Comparison of ENCODE assay signal across 31 cellular contexts in the genomic region with DNA sequence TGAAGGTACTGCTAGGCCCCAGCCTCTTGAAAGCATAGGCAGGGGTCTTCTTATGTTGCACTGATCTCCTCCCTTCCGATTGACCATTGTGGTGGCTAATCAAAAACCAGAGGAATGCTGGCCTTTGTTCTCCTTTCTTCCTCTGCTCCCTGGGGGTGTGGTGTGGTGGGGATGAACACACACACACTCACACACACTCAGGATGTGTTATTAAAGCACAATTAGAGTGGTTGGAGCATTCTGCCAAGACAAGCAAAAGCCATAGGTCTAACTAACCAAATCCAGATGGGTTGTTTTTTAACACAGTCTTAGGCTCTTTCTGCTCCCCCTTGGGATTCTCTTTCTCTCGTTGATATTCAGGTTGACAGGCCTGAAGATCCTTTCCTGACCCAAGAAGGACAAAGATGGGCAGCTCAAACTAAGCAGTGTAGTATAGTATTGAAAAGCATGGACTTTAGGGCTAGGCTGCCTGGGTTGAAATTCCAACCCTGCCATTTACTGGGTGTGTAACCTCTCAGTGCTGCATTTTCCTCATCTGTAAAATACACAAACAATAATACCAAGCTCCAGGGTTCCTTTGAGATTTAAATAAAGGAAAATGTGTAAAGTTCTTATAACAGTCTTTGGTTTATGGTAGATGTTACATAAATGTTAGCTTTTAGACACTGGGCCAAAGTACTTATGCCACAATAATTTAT.
"Had no signal": no experiment of that assay in that cellular context is flagged by ENCODE, and none has a peak within 500 bp of the region (broad histone marks: within the 10 kb centered on the region; RNA-seq: fewer than 3 reads in every experiment).

No MANE protein-coding gene starts in this region.

- H3K36me3 Mint-ChIP-seq: activated CD4-positive, alpha-beta memory T cell treated with anti-CD3 and anti-CD28 coated beads for 36 hours; activated naive CD4-positive, alpha-beta T cell treated with anti-CD3 and anti-CD28 coated beads, Interleukin-2, amount 10 ng/mL, durations not matched to agents 7 days and 5 days; stimulated activated effector memory CD8-positive, alpha-beta T cell treated with anti-CD3 and anti-CD28 coated beads, Interleukin-12 subunit alpha, Interleukin-12 subunit beta, amount 100 ng/mL, for 72 hours; type B pancreatic cell had no signal

- H3K36me3 ChIP-seq: gastrocnemius medialis, pancreas, prostate gland, sigmoid colon, thoracic aorta, uterus had no signal

- H3K4me3 ChIP-seq: body of pancreas, coronary artery, dorsolateral prefrontal cortex, gastrocnemius medialis, pancreas, prostate gland, sigmoid colon, thoracic aorta, uterus had no signal

- FAIRE-seq: pancreas, small intestine, TTC549 had no signal

- H3K4me1 Mint-ChIP-seq: activated naive CD4-positive, alpha-beta T cell treated with anti-CD3 and anti-CD28 coated beads, Interleukin-2, amount 10 ng/mL, durations not matched to agents 7 days and 5 days; nephron; stimulated activated effector memory CD8-positive, alpha-beta T cell treated with anti-CD3 and anti-CD28 coated beads, Interleukin-12 subunit alpha, Interleukin-12 subunit beta, amount 100 ng/mL, for 72 hours had no signal

- H3K9me3 Mint-ChIP-seq: activated CD4-positive, alpha-beta memory T cell treated with anti-CD3 and anti-CD28 coated beads for 36 hours; activated naive CD4-positive, alpha-beta T cell treated with anti-CD3 and anti-CD28 coated beads, Interleukin-2, amount 10 ng/mL, durations not matched to agents 7 days and 5 days; activated T-helper 1 cell treated with anti-CD3 and anti-CD28 coated beads, Interleukin-12 subunit alpha, Interleukin-12 subunit beta, Interleukin-2, Interleukin-4 antibody, amounts not matched to agents 30 ng/mL and 10 ng/mL and 1 ng/mL, durations not matched to agents 14 hours and 24 hours and 36 hours; nephron; stimulated activated effector memory CD8-positive, alpha-beta T cell treated with anti-CD3 and anti-CD28 coated beads, Interleukin-12 subunit alpha, Interleukin-12 subunit beta, amount 100 ng/mL, for 72 hours; stimulated activated naive CD8-positive, alpha-beta T cell treated with anti-CD3 and anti-CD28 coated beads, Interleukin-15, Interleukin-2, amounts not matched to agents 100 ng/mL and 50 ng/mL, for 24 hours; T-helper 1 cell treated with Interleukin-12 subunit alpha and Interleukin-12 subunit beta and Interleukin-4 antibody, amounts not matched to agents 30 μg/mL and 1 μg/mL, for 36 hours had no signal

- H3K27me3 Mint-ChIP-seq: activated CD4-positive, alpha-beta memory T cell treated with anti-CD3 and anti-CD28 coated beads for 36 hours had no signal

- H3K4me1 ChIP-seq: body of pancreas, gastrocnemius medialis, pancreas, prostate gland, sigmoid colon, uterus had no signal

- H3K27ac Mint-ChIP-seq: activated CD4-positive, alpha-beta memory T cell treated with anti-CD3 and anti-CD28 coated beads for 36 hours; activated naive CD4-positive, alpha-beta T cell treated with anti-CD3 and anti-CD28 coated beads, Interleukin-2, amount 10 ng/mL, durations not matched to agents 7 days and 5 days; activated T-helper 1 cell treated with anti-CD3 and anti-CD28 coated beads, Interleukin-12 subunit alpha, Interleukin-12 subunit beta, Interleukin-2, Interleukin-4 antibody, amounts not matched to agents 30 ng/mL and 10 ng/mL and 1 ng/mL, durations not matched to agents 14 hours and 24 hours and 36 hours; nephron; stimulated activated effector memory CD8-positive, alpha-beta T cell treated with anti-CD3 and anti-CD28 coated beads, Interleukin-12 subunit alpha, Interleukin-12 subunit beta, amount 100 ng/mL, for 72 hours; stimulated activated naive CD8-positive, alpha-beta T cell treated with anti-CD3 and anti-CD28 coated beads, Interleukin-15, Interleukin-2, amounts not matched to agents 100 ng/mL and 50 ng/mL, for 24 hours; T-helper 1 cell treated with Interleukin-12 subunit alpha and Interleukin-12 subunit beta and Interleukin-4 antibody, amounts not matched to agents 30 μg/mL and 1 μg/mL, for 36 hours; type B pancreatic cell had no signal

- H3K27ac ChIP-seq: body of pancreas, coronary artery, dorsolateral prefrontal cortex, gastrocnemius medialis, pancreas, prostate gland, sigmoid colon, thoracic aorta, uterus, VCaP had no signal

- H3K4me3 Mint-ChIP-seq: activated CD4-positive, alpha-beta memory T cell treated with anti-CD3 and anti-CD28 coated beads for 36 hours; activated naive CD4-positive, alpha-beta T cell treated with anti-CD3 and anti-CD28 coated beads, Interleukin-2, amount 10 ng/mL, durations not matched to agents 7 days and 5 days; activated T-helper 1 cell treated with anti-CD3 and anti-CD28 coated beads, Interleukin-12 subunit alpha, Interleukin-12 subunit beta, Interleukin-2, Interleukin-4 antibody, amounts not matched to agents 30 ng/mL and 10 ng/mL and 1 ng/mL, durations not matched to agents 14 hours and 24 hours and 36 hours; nephron; stimulated activated effector memory CD8-positive, alpha-beta T cell treated with anti-CD3 and anti-CD28 coated beads, Interleukin-12 subunit alpha, Interleukin-12 subunit beta, amount 100 ng/mL, for 72 hours; stimulated activated naive CD8-positive, alpha-beta T cell treated with anti-CD3 and anti-CD28 coated beads, Interleukin-15, Interleukin-2, amounts not matched to agents 100 ng/mL and 50 ng/mL, for 24 hours; T-helper 1 cell treated with Interleukin-12 subunit alpha and Interleukin-12 subunit beta and Interleukin-4 antibody, amounts not matched to agents 30 μg/mL and 1 μg/mL, for 36 hours; type B pancreatic cell had no signal

- H3K27me3 ChIP-seq: body of pancreas, gastrocnemius medialis, pancreas, sigmoid colon, uterus had no signal

- H3K9me3 ChIP-seq: body of pancreas, gastrocnemius medialis, pancreas, prostate gland, sigmoid colon, thoracic aorta, uterus had no signal

- DNase-seq: activated CD4-positive, alpha-beta memory T cell treated with anti-CD3 and anti-CD28 coated beads for 36 hours; activated CD4-positive, alpha-beta T cell treated with anti-CD3 and anti-CD28 coated beads for 4 hours; activated CD8-positive, alpha-beta memory T cell treated with anti-CD3 and anti-CD28 coated beads, Interleukin-2, amount 50 U/mL, for 4 hours; activated effector memory CD4-positive, alpha-beta T cell treated with anti-CD3 and anti-CD28 coated beads, Interleukin-2, amount 50 U/mL, for 16 hours; activated naive CD4-positive, alpha-beta T cell treated with anti-CD3 and anti-CD28 coated beads, Interleukin-2, amount 10 ng/mL, durations not matched to agents 7 days and 5 days; activated T-cell treated with anti-CD3 and anti-CD28 coated beads, Interleukin-2, amount 50 U/mL, for 1 hour; amniotic stem cell; body of pancreas; dorsolateral prefrontal cortex; effector memory CD4-positive, alpha-beta T cell; gastrocnemius medialis; glutamatergic neuron; islet precursor cell; left ventricle myocardium superior; pancreas; sigmoid colon; small intestine; stimulated activated CD4-positive, alpha-beta T cell treated with anti-CD3 and anti-CD28 coated beads, Interleukin-4, amount 100 ng/mL, for 24 hours; T-helper 9 cell; uterus had no signal
